ENCODE assay signal across 20 cellular contexts in the genomic region with DNA sequence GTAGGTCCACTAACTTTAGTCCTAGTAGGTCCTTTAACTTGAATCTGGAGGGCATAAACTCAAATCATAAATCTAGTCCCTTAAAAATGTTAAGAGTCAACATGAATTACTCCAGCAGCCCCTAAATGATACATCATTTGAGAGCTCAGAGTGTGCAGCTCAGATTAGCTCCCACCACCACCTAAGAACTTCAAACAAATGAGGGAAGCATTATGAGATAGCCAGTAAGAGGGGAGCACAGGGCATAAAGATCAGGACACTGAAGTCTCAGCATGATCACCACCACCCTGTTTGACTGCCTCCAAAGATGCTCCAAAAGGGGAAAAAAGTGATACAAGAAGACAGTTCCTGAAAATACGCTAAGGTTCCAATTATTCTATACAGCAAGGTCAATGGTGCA. TPM values are rescaled to one million over a fixed set of nuclear protein-coding genes. Genes with fewer than 3 reads are reported as not detected.
A peak's percentile ranks its signal among the peaks of the same experiment; 100 is the strongest.
DNase-seq lines count a peak whose midpoint lies in the region; ATAC-seq and TF ChIP-seq lines count a peak whose summit lies in the region.
"Had no signal": no experiment of that assay in that cellular context is flagged by ENCODE, and none has a peak within 500 bp of the region (broad histone marks: within the 10 kb centered on the region; RNA-seq: fewer than 3 reads in every experiment).

No MANE protein-coding gene starts in this region.

- H3K4me1 Mint-ChIP-seq in CD4-positive, alpha-beta T cell (ENCODE audit: low read depth), result peaks cover 52% of the 10 kb centered on the region
- peaks cover 47 to 70% (median 58%) of the 10 kb centered on the region in 3 donors for H3K4me1 Mint-ChIP-seq in CD8-positive, alpha-beta memory T cell
- peaks cover 25% of the 10 kb centered on the region for H3K4me1 Mint-ChIP-seq in memory B cell

- no peaks in the 10 kb centered on the region for H3K9me3 Mint-ChIP-seq in CD4-positive, alpha-beta T cell
- H3K9me3 Mint-ChIP-seq in CD8-positive, alpha-beta memory T cell, result no peaks in the 10 kb centered on the region
- no peaks in the 10 kb centered on the region for H3K9me3 Mint-ChIP-seq in memory B cell
- H3K9me3 Mint-ChIP-seq: CD4-positive, alpha-beta memory T cell; IgD-negative memory B cell had no signal

- no peaks in the 10 kb centered on the region for H3K27me3 Mint-ChIP-seq in CD4-positive, alpha-beta T cell
- no peaks in the 10 kb centered on the region for H3K27me3 Mint-ChIP-seq in CD8-positive, alpha-beta memory T cell
- no peaks in the 10 kb centered on the region for H3K27me3 Mint-ChIP-seq in memory B cell
- H3K27me3 Mint-ChIP-seq: CD4-positive, alpha-beta memory T cell; IgD-negative memory B cell had no signal

- no peak for DNase-seq in CD4-positive, alpha-beta T cell
- no peak for DNase-seq in CD8-positive, alpha-beta memory T cell
- DNase-seq in memory B cell (ENCODE audit: low spot score in 2 of 2) (no peak), smooth muscle cell (lab: John Stamatoyannopoulos, UW; ENCODE audit: unreplicated experiment) (no peak)
- DNase-seq: ACHN; BE2C; C1 segment of cervical spinal cord; CD4-positive, alpha-beta memory T cell; COR-L47; DMS 273 treated with DMSO at 0.1 percent for 48 hours; DMS53; Karpas-422; KBM-7 had no signal

- intact Hi-C loops in CD4-positive, alpha-beta T cell (cut with DNase I, micrococcal nuclease), result loop anchor here in 1 of 2 experiments (10.0 kb wide), 1 partner anchor 1977 kb away; the partner anchor contains the start of gene SUPT20H

- H3K36me3 ChIP-seq in CD8-positive, alpha-beta memory T cell (ENCODE audit: insufficient read depth, low read length), result peaks cover 6% of the 10 kb centered on the region
- H3K36me3 ChIP-seq in Loucy (ENCODE audit: insufficient read depth, low read length) (peaks cover 16% of the 10 kb centered on the region; the same call in 1 of the 2 replicates), smooth muscle cell (ENCODE audit: low read depth) (peaks cover 3% of the 10 kb centered on the region)

- peak overlapping the region; percentile 47 for H3K27ac Mint-ChIP-seq in CD4-positive, alpha-beta T cell
- H3K27ac Mint-ChIP-seq in CD8-positive, alpha-beta memory T cell, result peak overlapping the region in 5 of 8 donors; percentile 1 to 49 (median 4)
- H3K27ac Mint-ChIP-seq in memory B cell, result peak overlapping the region; percentile 50
- H3K27ac Mint-ChIP-seq: IgD-negative memory B cell had no signal

- no peaks in the 10 kb centered on the region for H3K27me3 ChIP-seq in CD4-positive, alpha-beta T cell (ENCODE audit: control insufficient read depth, insufficient read depth, low read length)
- H3K27me3 ChIP-seq in CD8-positive, alpha-beta memory T cell (ENCODE audit: insufficient read depth, low read length, poor library complexity, severe bottlenecking), result no peaks in the 10 kb centered on the region
- no peaks in the 10 kb centered on the region for H3K27me3 ChIP-seq in Loucy (ENCODE audit: insufficient read depth, low read length, poor library complexity, severe bottlenecking)
- no peaks in the 10 kb centered on the region for H3K27me3 ChIP-seq in smooth muscle cell (ENCODE audit: low read depth)
- H3K27me3 ChIP-seq: BE2C had no signal

- peaks cover 77% of the 10 kb centered on the region for H3K79me2 ChIP-seq in Loucy (ENCODE audit: insufficient read depth, low read length)
- peaks cover 68% of the 10 kb centered on the region for H3K79me2 ChIP-seq in smooth muscle cell (ENCODE audit: low read depth)

- ATAC-seq in CD4-positive, alpha-beta T cell (ENCODE audit: poor library complexity), result no peak
- ATAC-seq in memory B cell (ENCODE audit: low read depth) (no peak), HG02852 (IDR thresholded peaks at IDR 0.05; ENCODE audit: unreplicated experiment) (no peak), GM18520 (IDR thresholded peaks at IDR 0.05; ENCODE audit: unreplicated experiment) (no peak)
- ATAC-seq: HepG2 had no signal

- H3K36me3 Mint-ChIP-seq in CD4-positive, alpha-beta T cell (ENCODE audit: low read depth), result peaks cover 44% of the 10 kb centered on the region
- H3K36me3 Mint-ChIP-seq in CD8-positive, alpha-beta memory T cell, result peaks cover 0 to 56% (median 7%) of the 10 kb centered on the region in 3 donors
- peaks cover 8% of the 10 kb centered on the region for H3K36me3 Mint-ChIP-seq in memory B cell
- H3K36me3 Mint-ChIP-seq: IgD-negative memory B cell had no signal

- no peak for TF ChIP-seq CTCF in CD4-positive, alpha-beta T cell (IDR thresholded peaks at IDR 0.05)
- TF ChIP-seq CTCF in Loucy (conservative IDR thresholded peaks at IDR 0.05; ENCODE audit: low read length), result no peak
- TF ChIP-seq CTCF in smooth muscle cell (IDR thresholded peaks at IDR 0.05; ENCODE audit: borderline replicate concordance, insufficient read depth, poor library complexity, severe bottlenecking), result no peak

- no peak overlapping the region for H3K9ac ChIP-seq in Loucy (ENCODE audit: low read depth, low read length, poor library complexity, severe bottlenecking)
- no peak overlapping the region for H3K9ac ChIP-seq in smooth muscle cell (ENCODE audit: low read depth)

- POLR2A ChIA-PET in CD4-positive, alpha-beta T cell (lab: Charles Lee), result no interaction called here
- POLR2A ChIA-PET in CD8-positive, alpha-beta memory T cell (lab: Charles Lee), result no interaction called here

- no peaks in the 10 kb centered on the region for H3K9me2 ChIP-seq in Loucy (replicated peaks; ENCODE audit: low read depth, low read length)

- no peak overlapping the region for H3K27ac ChIP-seq in CD4-positive, alpha-beta T cell (ENCODE audit: low read depth, low read length)
- H3K27ac ChIP-seq in CD8-positive, alpha-beta memory T cell (ENCODE audit: low read depth, low read length), result no peak overlapping the region
- no peak overlapping the region for H3K27ac ChIP-seq in smooth muscle cell (ENCODE audit: low read depth)

- WGBS in smooth muscle cell (ENCODE audit: low lambda C conversion rate), result 97% methylated on average over 1 of the region's 1 CpG

- H3K9me3 ChIP-seq in CD4-positive, alpha-beta T cell (ENCODE audit: control insufficient read depth, low read length), result no peaks in the 10 kb centered on the region
- H3K9me3 ChIP-seq in CD8-positive, alpha-beta memory T cell (ENCODE audit: low read length), result no peaks in the 10 kb centered on the region
- H3K9me3 ChIP-seq in Loucy (ENCODE audit: insufficient read depth, low read depth, low read length), result no peaks in the 10 kb centered on the region
- no peaks in the 10 kb centered on the region for H3K9me3 ChIP-seq in smooth muscle cell (replicated peaks; ENCODE audit: low read depth)
- H3K9me3 ChIP-seq: BE2C, HAP-1 had no signal

- peak overlapping the region; percentile 97 for H3K4me2 ChIP-seq in Loucy (ENCODE audit: low read depth, low read length, poor library complexity, severe bottlenecking)
- H3K4me2 ChIP-seq in smooth muscle cell, result no peak overlapping the region

- peaks cover 26% of the 10 kb centered on the region for H3K4me1 ChIP-seq in CD8-positive, alpha-beta memory T cell (ENCODE audit: insufficient read depth, low read length)
- H3K4me1 ChIP-seq in Loucy (ENCODE audit: insufficient read depth, low read length, poor library complexity, severe bottlenecking) (peaks cover 50% of the 10 kb centered on the region), smooth muscle cell (ENCODE audit: low read depth) (peaks cover 24% of the 10 kb centered on the region)
- H3K4me1 ChIP-seq: BE2C had no signal

- H2AFZ ChIP-seq in Loucy (ENCODE audit: low read length) (no peak overlapping the region), smooth muscle cell (ENCODE audit: low read depth) (no peak overlapping the region)

- no peak overlapping the region for H3K4me3 ChIP-seq in CD8-positive, alpha-beta memory T cell (ENCODE audit: low read length)
- H3K4me3 ChIP-seq in Loucy (ENCODE audit: low read length, poor library complexity, severe bottlenecking) (peak overlapping the region; percentile 46), smooth muscle cell (no peak overlapping the region)
- H3K4me3 ChIP-seq: HAP-1 had no signal

- CTCF ChIA-PET in CD4-positive, alpha-beta T cell (lab: Charles Lee), result no interaction called here
- CTCF ChIA-PET in CD8-positive, alpha-beta memory T cell (lab: Charles Lee), result interaction anchor here (1.0 to 1.3 kb wide), 2 partner anchors 13 to 16 kb away, joined by 4 read pairs; no protein-coding TSS in a partner anchor

- H4K20me1 ChIP-seq in Loucy (ENCODE audit: insufficient read depth, low read length, poor library complexity, severe bottlenecking), result peaks cover 73% of the 10 kb centered on the region
- peaks cover 51% of the 10 kb centered on the region for H4K20me1 ChIP-seq in smooth muscle cell (ENCODE audit: low read depth)

- H3F3A ChIP-seq in Loucy (ENCODE audit: low read depth) (no peaks in the 10 kb centered on the region), smooth muscle cell (ENCODE audit: low read depth) (no peaks in the 10 kb centered on the region)

- H3K4me3 Mint-ChIP-seq in CD4-positive, alpha-beta T cell, result no peak overlapping the region
- H3K4me3 Mint-ChIP-seq in CD8-positive, alpha-beta memory T cell, result no peak overlapping the region
- no peak overlapping the region for H3K4me3 Mint-ChIP-seq in memory B cell
- H3K4me3 Mint-ChIP-seq: IgD-negative memory B cell had no signal

RNA-seq across cellular contexts. Expression of gene PROSER1, which starts 5.7 kb away (rescaled TPM):
- total RNA-seq in CD4-positive, alpha-beta T cell, result 10 to 100 TPM; 29.3 to 35.3 TPM
- total RNA-seq in CD8-positive, alpha-beta memory T cell, result 10 to 100 TPM; 84.8 to 96.6 TPM
- 20.2 TPM for polyA plus RNA-seq in CD8-positive, alpha-beta memory T cell
- total RNA-seq in smooth muscle cell, result 9.7 and 11.2 TPM in 2 replicates
- polyA plus RNA-seq in smooth muscle cell, result 7.6 and 8.6 TPM in 2 replicates

RNA-seq across cellular contexts. Expression of gene NHLRC3, which starts 6.1 kb away (rescaled TPM):
- 1 to 10 TPM; 3.9 to 5.9 TPM for total RNA-seq in CD4-positive, alpha-beta T cell
- 10 to 100 TPM; 14.6 to 15.9 TPM for total RNA-seq in CD8-positive, alpha-beta memory T cell
- 6.5 TPM for polyA plus RNA-seq in CD8-positive, alpha-beta memory T cell
- 11.5 and 12.0 TPM in 2 replicates for total RNA-seq in smooth muscle cell
- 6.2 and 9.2 TPM in 2 replicates for polyA plus RNA-seq in smooth muscle cell

RNA-seq across cellular contexts. Expression of gene STOML3, which starts 41.5 kb away (rescaled TPM):
- not detected for total RNA-seq in CD4-positive, alpha-beta T cell
- not detected for total RNA-seq in CD8-positive, alpha-beta memory T cell
- not detected for polyA plus RNA-seq in CD8-positive, alpha-beta memory T cell
- not detected in 2 replicates for total RNA-seq in smooth muscle cell
- polyA plus RNA-seq in smooth muscle cell, result not detected in 2 replicates
- total RNA-seq: CD4-positive, alpha-beta memory T cell; H1; HepG2 had no signal
- polyA plus RNA-seq: CD4-positive, alpha-beta memory T cell; HepG2; IgD-negative memory B cell had no signal
